Comparison of ENCODE assay signal across 8 cellular contexts in genomic region chrX:152941328-152942111, GRCh38. TPM values are rescaled to one million over a fixed set of nuclear protein-coding genes. Genes with fewer than 3 reads are reported as not detected.
DNase-seq lines count a peak whose midpoint lies in the region; ATAC-seq, FAIRE-seq and TF ChIP-seq lines count a peak whose summit lies in the region.

No MANE protein-coding gene starts in this region.

- peak; percentile 76 for TF ChIP-seq CTCF in psoas muscle (IDR thresholded peaks at IDR 0.05)

- no peaks in the 10 kb centered on the region for H3K9me3 ChIP-seq in psoas muscle

- H3K27me3 ChIP-seq in psoas muscle (ENCODE audit: insufficient read depth in 3 of 3, low read length in 2 of 3) = peaks cover 0 to 4% (median 0%) of the 10 kb centered on the region in 3 donors

- ATAC-seq in GM18498 (IDR thresholded peaks at IDR 0.05; ENCODE audit: unreplicated experiment) = peak; percentile 95
- peak; percentile 93 for ATAC-seq in HG02885 (IDR thresholded peaks at IDR 0.05; ENCODE audit: poor library complexity, unreplicated experiment)
- ATAC-seq in left ventricle myocardium superior = peak; percentile 96
- peak; percentile 96 to 98 (median 98) for ATAC-seq in psoas muscle

- peak overlapping the region; percentile 85 for H3K4me3 Mint-ChIP-seq in T-helper 1 cell treated with Interleukin-12 subunit alpha and Interleukin-12 subunit beta and Interleukin-4 antibody, amounts not matched to agents 30 μg/mL and 1 μg/mL, for 36 hours

- intact Hi-C loops in left ventricle myocardium superior (cut with micrococcal nuclease) (no loop called here), psoas muscle (cut with DNase I) (loop anchor here in 1 of 2 donors (10.0 kb wide), 1 partner anchor 723 kb away; no protein-coding TSS in a partner anchor)

- WGBS in psoas muscle, 3 donors = 0 to 29% (median 1%) methylated on average over 37 to 71 of the region's 71 CpGs

- peak overlapping the region; percentile 74 for H3K4me3 ChIP-seq in psoas muscle

- H3K9me3 Mint-ChIP-seq in T-helper 1 cell treated with Interleukin-12 subunit alpha and Interleukin-12 subunit beta and Interleukin-4 antibody, amounts not matched to agents 30 μg/mL and 1 μg/mL, for 36 hours = no peaks in the 10 kb centered on the region

- no peaks in the 10 kb centered on the region for H3K4me1 ChIP-seq in psoas muscle

- DNase-seq in NCI-H146 treated with DMSO at 0.1 percent for 48 hours (lab: John Stamatoyannopoulos, UW; ENCODE audit: unreplicated experiment) (peak; percentile 84), left ventricle myocardium superior (peak; percentile 94), psoas muscle (peak; percentile 90 to 95), urothelium cell line (ENCODE audit: low spot score) (peak; percentile 94)

- H3K36me3 Mint-ChIP-seq in T-helper 1 cell treated with Interleukin-12 subunit alpha and Interleukin-12 subunit beta and Interleukin-4 antibody, amounts not matched to agents 30 μg/mL and 1 μg/mL, for 36 hours (ENCODE audit: low read depth) = no peaks in the 10 kb centered on the region

- H3K27ac Mint-ChIP-seq in T-helper 1 cell treated with Interleukin-12 subunit alpha and Interleukin-12 subunit beta and Interleukin-4 antibody, amounts not matched to agents 30 μg/mL and 1 μg/mL, for 36 hours = peak overlapping the region; percentile 83

- peak; percentile 79 for FAIRE-seq in urothelium cell line (lab: Jason Lieb, UNC)

- H3K36me3 ChIP-seq in psoas muscle (ENCODE audit: insufficient read depth in 1 of 2, low read depth in 1 of 2) = no peaks in the 10 kb centered on the region

- no peaks in the 10 kb centered on the region for H3K27me3 Mint-ChIP-seq in T-helper 1 cell treated with Interleukin-12 subunit alpha and Interleukin-12 subunit beta and Interleukin-4 antibody, amounts not matched to agents 30 μg/mL and 1 μg/mL, for 36 hours (ENCODE audit: low read depth)

- H3K27ac ChIP-seq in angular gyrus (ENCODE audit: low read depth, low read length) (peak overlapping the region; percentile 89), psoas muscle (peak overlapping the region; percentile 83)

- H3K4me1 Mint-ChIP-seq in T-helper 1 cell treated with Interleukin-12 subunit alpha and Interleukin-12 subunit beta and Interleukin-4 antibody, amounts not matched to agents 30 μg/mL and 1 μg/mL, for 36 hours (ENCODE audit: low read depth) = peaks cover 10% of the 10 kb centered on the region

RNA-seq across cellular contexts. Expression of gene ZNF185, which starts 43.7 kb away (rescaled TPM):
- total RNA-seq in left ventricle myocardium superior = 2.5 TPM
- 1 to 10 TPM; 1.3 to 1.5 (median 1.4) TPM for total RNA-seq in psoas muscle
- 1 to 10 TPM in 1 of 3 donors, under 1 TPM in 2; 0.79 to 1.1 (median 0.79) TPM for polyA plus RNA-seq in psoas muscle

RNA-seq across cellular contexts. Expression of gene PNMA5, which starts 52.4 kb away (rescaled TPM):
- total RNA-seq in left ventricle myocardium superior (not detected), psoas muscle (not detected)
- not detected for polyA plus RNA-seq in psoas muscle

Comparison
In these comparisons a context has a peak if more than half of its experiments do, and no peak if none do; other contexts are left out.
1. Peak in every context shown above with its lines: DNase-seq, ATAC-seq, H3K4me3 ChIP-seq and H3K27ac ChIP-seq.